ENCODE assay signal across 8 cellular contexts in the genomic region with DNA sequence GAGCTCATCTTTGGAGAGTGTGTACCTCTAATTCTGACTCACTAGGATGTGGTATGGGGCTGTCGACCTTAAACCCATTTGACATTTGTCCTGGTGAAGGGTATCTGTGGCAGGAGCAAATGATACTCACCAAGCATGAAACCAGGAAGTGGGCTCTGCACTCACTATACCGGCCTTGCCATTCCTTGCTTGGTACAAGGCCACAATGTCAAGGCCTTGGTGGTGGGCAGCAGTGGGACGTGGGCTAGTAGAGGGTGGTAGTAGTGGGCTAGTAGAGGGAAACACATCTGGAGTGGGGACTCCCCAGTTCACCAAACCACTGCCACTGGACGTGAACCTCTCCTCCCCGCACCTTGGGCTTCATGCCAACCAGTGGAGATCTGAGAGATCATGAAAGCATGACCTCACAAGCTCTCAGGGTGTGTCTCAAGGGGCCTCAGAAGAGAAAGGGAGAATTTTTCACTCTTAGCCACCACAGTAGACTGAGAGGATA.
DNase-seq lines count a peak whose midpoint lies in the region; ATAC-seq and TF ChIP-seq lines count a peak whose summit lies in the region.

No MANE protein-coding gene starts in this region.

- ATAC-seq in GM18505 (IDR thresholded peaks at IDR 0.05; ENCODE audit: unreplicated experiment) = peak; percentile 87
- ATAC-seq in GM21423 (IDR thresholded peaks at IDR 0.05; ENCODE audit: unreplicated experiment) = peak; percentile 87
- ATAC-seq in HG03432 (IDR thresholded peaks at IDR 0.05; ENCODE audit: unreplicated experiment) = peak; percentile 91

- TF ChIP-seq POLR2A in GM18505 (IDR thresholded peaks at IDR 0.05; ENCODE audit: borderline replicate concordance, extremely low read depth, insufficient read depth, insufficient read length) (no peak), erythroblast (IDR thresholded peaks at IDR 0.05; ENCODE audit: low read length) (no peak)

- DNase-seq in erythroblast (lab: John Stamatoyannopoulos, UW) = peak; percentile 14 to 24
- DNase-seq in cerebellar cortex (ENCODE audit: low spot score) = no peak
- no peak for DNase-seq in HuH-7.5 (ENCODE audit: low spot score)
- DNase-seq in COR-L47 (lab: John Stamatoyannopoulos, UW) = no peak
- DNase-seq in AG08396 (ENCODE audit: low spot score) = no peak

Comparison
In these comparisons a context has a peak if more than half of its experiments do, and no peak if none do; other contexts are left out.
1. DNase-seq: peak in erythroblast (2 of 2); none in cerebellar cortex (single experiment), HuH-7.5 (single experiment), COR-L47 (single experiment) and AG08396 (single experiment).
2. Peak in every context shown above with its lines, with median percentiles within 50 percentile points of each other: ATAC-seq.